In the genomic region with DNA sequence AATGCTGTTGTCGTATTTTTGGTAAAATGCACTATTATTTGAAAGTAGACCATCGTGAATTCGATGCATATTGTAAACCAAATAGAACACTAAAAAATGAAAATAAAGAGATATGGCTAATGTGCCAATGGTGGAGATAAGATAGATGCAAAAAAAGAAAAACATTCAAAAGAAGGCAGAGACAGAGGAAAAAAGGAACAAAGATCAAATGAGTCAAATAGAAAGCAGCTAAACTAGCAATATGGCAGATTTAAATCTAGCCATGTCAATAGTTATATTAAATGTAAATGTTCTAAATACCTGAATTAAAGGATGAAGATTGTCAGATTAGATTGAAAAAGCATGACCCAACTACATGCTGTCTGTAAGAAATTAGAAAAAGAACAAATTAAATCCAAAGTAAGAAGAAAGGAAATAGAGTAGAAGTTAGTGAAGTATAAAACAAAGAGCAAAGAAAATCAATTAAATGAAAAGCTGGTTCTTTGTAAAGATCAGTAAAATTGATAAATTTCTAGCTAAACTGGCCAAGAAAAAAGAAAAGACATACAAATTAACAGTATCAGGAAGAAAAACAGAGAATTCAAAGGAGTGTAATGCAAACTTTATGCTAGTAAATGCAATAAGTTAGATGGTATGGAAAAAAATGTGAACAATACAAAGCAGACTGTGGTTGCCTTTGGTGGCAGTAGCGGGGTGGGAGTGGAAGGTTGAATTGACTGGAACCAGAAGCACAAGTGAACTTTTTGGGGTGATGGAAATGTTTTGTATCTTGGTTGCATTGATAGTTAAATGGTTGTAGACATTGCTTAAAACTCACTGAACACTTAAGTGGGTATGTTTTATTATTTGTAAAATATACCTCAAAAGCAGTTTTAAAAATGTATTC, we compare ENCODE assay signal across 25 cellular contexts. TPM values are rescaled to one million over a fixed set of nuclear protein-coding genes. Genes with fewer than 3 reads are reported as not detected.
DNase-seq lines count a peak whose midpoint lies in the region; ATAC-seq and TF ChIP-seq lines count a peak whose summit lies in the region.
"Had no signal": no experiment of that assay in that cellular context is flagged by ENCODE, and none has a peak within 500 bp of the region (broad histone marks: within the 10 kb centered on the region; RNA-seq: fewer than 3 reads in every experiment).

No MANE protein-coding gene starts in this region.

- H3K9me3 Mint-ChIP-seq in activated B cell treated with CpG ODN at 0.5 μM for 24 hours (no peaks in the 10 kb centered on the region), WTC11 (no peaks in the 10 kb centered on the region)
- no peaks in the 10 kb centered on the region for H3K9me3 Mint-ChIP-seq in stimulated activated naive CD8-positive, alpha-beta T cell treated with anti-CD3 and anti-CD28 coated beads, Interleukin-15, amount 100 ng/mL, for 72 hours
- H3K9me3 Mint-ChIP-seq: activated T-cell treated with anti-CD3 and anti-CD28 coated beads, Interleukin-2, amount 50 U/mL, for 4 hours; CD14-positive monocyte; endodermal cell; memory B cell had no signal

- no peak overlapping the region for H3K4me3 Mint-ChIP-seq in activated B cell treated with CpG ODN at 0.5 μM for 24 hours
- no peak overlapping the region for H3K4me3 Mint-ChIP-seq in stimulated activated naive CD8-positive, alpha-beta T cell treated with anti-CD3 and anti-CD28 coated beads, Interleukin-15, amount 100 ng/mL, for 72 hours
- no peak overlapping the region for H3K4me3 Mint-ChIP-seq in WTC11
- H3K4me3 Mint-ChIP-seq: activated T-cell treated with anti-CD3 and anti-CD28 coated beads, Interleukin-2, amount 50 U/mL, for 4 hours; CD14-positive monocyte; endodermal cell; memory B cell; nephron progenitor cell had no signal

- H3K27me3 Mint-ChIP-seq in activated B cell treated with CpG ODN at 0.5 μM for 24 hours (no peaks in the 10 kb centered on the region), WTC11 (ENCODE audit: low read depth) (no peaks in the 10 kb centered on the region)
- no peaks in the 10 kb centered on the region for H3K27me3 Mint-ChIP-seq in stimulated activated naive CD8-positive, alpha-beta T cell treated with anti-CD3 and anti-CD28 coated beads, Interleukin-15, amount 100 ng/mL, for 72 hours
- H3K27me3 Mint-ChIP-seq: memory B cell had no signal

- H3K27ac Mint-ChIP-seq in activated B cell treated with CpG ODN at 0.5 μM for 24 hours (no peak overlapping the region), WTC11 (no peak overlapping the region)
- H3K27ac Mint-ChIP-seq in stimulated activated naive CD8-positive, alpha-beta T cell treated with anti-CD3 and anti-CD28 coated beads, Interleukin-15, amount 100 ng/mL, for 72 hours = no peak overlapping the region
- H3K27ac Mint-ChIP-seq: CD14-positive monocyte, endodermal cell, nephron progenitor cell had no signal

- POLR2A ChIA-PET in activated B cell treated with CpG ODN at 0.5 μM for 24 hours (lab: Charles Lee) = interaction anchor here (1.7 to 61.9 kb wide), 3 partner anchors 13 to 41 kb away, joined by 6 to 1679 read pairs (median 7); a partner anchor contains a TSS
- POLR2A ChIA-PET in WTC11 (lab: Charles Lee) = no interaction called here

- CTCF ChIA-PET in activated B cell treated with CpG ODN at 0.5 μM for 24 hours (lab: Charles Lee) = interaction anchor here (1.0 to 1.4 kb wide), 2 partner anchors 9 to 14 kb away, joined by 3 to 4 read pairs; no protein-coding TSS in a partner anchor
- CTCF ChIA-PET in WTC11 (lab: Charles Lee) = interaction anchor here (1.3 kb wide), 1 partner anchor 21 kb away, joined by 3 read pairs; no protein-coding TSS in a partner anchor

- TF ChIP-seq CTCF in activated B cell treated with CpG ODN at 0.5 μM for 24 hours (IDR thresholded peaks at IDR 0.05) = no peak
- TF ChIP-seq CTCF in WTC11 (IDR thresholded peaks at IDR 0.05) = no peak

- H3K36me3 Mint-ChIP-seq in activated B cell treated with CpG ODN at 0.5 μM for 24 hours (ENCODE audit: low read depth) = peaks cover 57% of the 10 kb centered on the region
- H3K36me3 Mint-ChIP-seq in WTC11 = no peaks in the 10 kb centered on the region

- intact Hi-C loops in activated B cell treated with CpG ODN at 0.5 μM for 24 hours (cut with micrococcal nuclease) = no loop called here

- ATAC-seq in activated B cell treated with CpG ODN at 0.5 μM for 24 hours (ENCODE audit: low read depth) (peak; percentile 29), GM19035 (IDR thresholded peaks at IDR 0.05; ENCODE audit: unreplicated experiment) (no peak), WTC11 (no peak)
- peak; percentile 42 for ATAC-seq in stimulated activated naive CD8-positive, alpha-beta T cell treated with anti-CD3 and anti-CD28 coated beads, Interleukin-15, amount 100 ng/mL, for 72 hours
- ATAC-seq: activated T-cell treated with anti-CD3 and anti-CD28 coated beads, Interleukin-2, amount 50 U/mL, for 4 hours; left lung had no signal

- peak; percentile 23 for DNase-seq in SIG-M5 treated with dmso at 0.1 percent for 504 hours (lab: John Stamatoyannopoulos, UW; ENCODE audit: unreplicated experiment)
- no peak for DNase-seq in SIG-M5 (lab: John Stamatoyannopoulos, UW)
- DNase-seq in stimulated activated CD4-positive, alpha-beta T cell treated with anti-CD3 and anti-CD28 coated beads, Interleukin-15, amount 100 ng/mL, for 24 hours = peak; percentile 38
- no peak for DNase-seq in stimulated activated CD4-positive, alpha-beta T cell treated with anti-CD3 and anti-CD28 coated beads, Interleukin-2, amount 100 ng/mL, for 24 hours
- DNase-seq in activated B cell treated with CpG ODN at 0.5 μM for 24 hours = no peak
- no peak for DNase-seq in stimulated activated naive CD8-positive, alpha-beta T cell treated with anti-CD3 and anti-CD28 coated beads, Interleukin-15, amount 100 ng/mL, for 72 hours
- DNase-seq in WTC11 (ENCODE audit: low spot score) = no peak
- DNase-seq: 8988T; activated CD8-positive, alpha-beta memory T cell treated with anti-CD3 and anti-CD28 coated beads for 24 hours; activated T-cell treated with anti-CD3 and anti-CD28 coated beads, Interleukin-2, amount 50 U/mL, for 4 hours; amniotic stem cell; brain microvascular endothelial cell; cerebellar nuclear complex; dermis blood vessel endothelial cell; endodermal cell; glutamatergic neuron; left lung; MG63; NCI-H1436 treated with DMSO at 0.1 percent for 48 hours; NCI-H748 treated with DMSO at 0.1 percent for 48 hours; nephron progenitor cell; T1000 had no signal

- H3K4me1 Mint-ChIP-seq in activated B cell treated with CpG ODN at 0.5 μM for 24 hours = peaks cover 36% of the 10 kb centered on the region
- peaks cover 8% of the 10 kb centered on the region for H3K4me1 Mint-ChIP-seq in stimulated activated naive CD8-positive, alpha-beta T cell treated with anti-CD3 and anti-CD28 coated beads, Interleukin-15, amount 100 ng/mL, for 72 hours
- H3K4me1 Mint-ChIP-seq in WTC11 = 0 out of 2 replicates have a peak, but pooled peaks cover 5% of the 10 kb centered on the region
- H3K4me1 Mint-ChIP-seq: endodermal cell had no signal

TF ChIP-seq in WTC11, 78 proteins besides CTCF, POLR2A, EP300 and RAD21:
- TF ChIP-seq, protein P1, sequence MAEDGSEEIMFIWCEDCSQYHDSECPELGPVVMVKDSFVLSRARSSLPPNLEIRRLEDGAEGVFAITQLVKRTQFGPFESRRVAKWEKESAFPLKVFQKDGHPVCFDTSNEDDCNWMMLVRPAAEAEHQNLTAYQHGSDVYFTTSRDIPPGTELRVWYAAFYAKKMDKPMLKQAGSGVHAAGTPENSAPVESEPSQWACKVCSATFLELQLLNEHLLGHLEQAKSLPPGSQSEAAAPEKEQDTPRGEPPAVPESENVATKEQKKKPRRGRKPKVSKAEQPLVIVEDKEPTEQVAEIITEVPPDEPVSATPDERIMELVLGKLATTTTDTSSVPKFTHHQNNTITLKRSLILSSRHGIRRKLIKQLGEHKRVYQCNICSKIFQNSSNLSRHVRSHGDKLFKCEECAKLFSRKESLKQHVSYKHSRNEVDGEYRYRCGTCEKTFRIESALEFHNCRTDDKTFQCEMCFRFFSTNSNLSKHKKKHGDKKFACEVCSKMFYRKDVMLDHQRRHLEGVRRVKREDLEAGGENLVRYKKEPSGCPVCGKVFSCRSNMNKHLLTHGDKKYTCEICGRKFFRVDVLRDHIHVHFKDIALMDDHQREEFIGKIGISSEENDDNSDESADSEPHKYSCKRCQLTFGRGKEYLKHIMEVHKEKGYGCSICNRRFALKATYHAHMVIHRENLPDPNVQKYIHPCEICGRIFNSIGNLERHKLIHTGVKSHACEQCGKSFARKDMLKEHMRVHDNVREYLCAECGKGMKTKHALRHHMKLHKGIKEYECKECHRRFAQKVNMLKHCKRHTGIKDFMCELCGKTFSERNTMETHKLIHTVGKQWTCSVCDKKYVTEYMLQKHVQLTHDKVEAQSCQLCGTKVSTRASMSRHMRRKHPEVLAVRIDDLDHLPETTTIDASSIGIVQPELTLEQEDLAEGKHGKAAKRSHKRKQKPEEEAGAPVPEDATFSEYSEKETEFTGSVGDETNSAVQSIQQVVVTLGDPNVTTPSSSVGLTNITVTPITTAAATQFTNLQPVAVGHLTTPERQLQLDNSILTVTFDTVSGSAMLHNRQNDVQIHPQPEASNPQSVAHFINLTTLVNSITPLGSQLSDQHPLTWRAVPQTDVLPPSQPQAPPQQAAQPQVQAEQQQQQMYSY (CRISPR knock-in tag; IDR thresholded peaks at IDR 0.05) = no peak
- no peak for TF ChIP-seq ZNF416 (CRISPR knock-in tag; IDR thresholded peaks at IDR 0.05)
- TF ChIP-seq, protein P2, sequence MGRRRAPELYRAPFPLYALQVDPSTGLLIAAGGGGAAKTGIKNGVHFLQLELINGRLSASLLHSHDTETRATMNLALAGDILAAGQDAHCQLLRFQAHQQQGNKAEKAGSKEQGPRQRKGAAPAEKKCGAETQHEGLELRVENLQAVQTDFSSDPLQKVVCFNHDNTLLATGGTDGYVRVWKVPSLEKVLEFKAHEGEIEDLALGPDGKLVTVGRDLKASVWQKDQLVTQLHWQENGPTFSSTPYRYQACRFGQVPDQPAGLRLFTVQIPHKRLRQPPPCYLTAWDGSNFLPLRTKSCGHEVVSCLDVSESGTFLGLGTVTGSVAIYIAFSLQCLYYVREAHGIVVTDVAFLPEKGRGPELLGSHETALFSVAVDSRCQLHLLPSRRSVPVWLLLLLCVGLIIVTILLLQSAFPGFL (CRISPR knock-in tag; IDR thresholded peaks at IDR 0.05; ENCODE audit: borderline replicate concordance) = no peak
- no peak for TF ChIP-seq MXD4 (CRISPR knock-in tag; IDR thresholded peaks at IDR 0.05; ENCODE audit: borderline replicate concordance)
- TF ChIP-seq ZNF263 (CRISPR knock-in tag; IDR thresholded peaks at IDR 0.05; ENCODE audit: low read depth) = no peak
- TF ChIP-seq NFYB (CRISPR knock-in tag; conservative IDR thresholded peaks at IDR 0.05; ENCODE audit: low read depth) = no peak
- no peak for TF ChIP-seq ETV6 (CRISPR knock-in tag; IDR thresholded peaks at IDR 0.05)

RNA-seq across cellular contexts. Expression of a gene that starts 44.8 kb away (rescaled TPM):
- total RNA-seq in activated B cell treated with CpG ODN at 0.5 μM for 24 hours (212 and 227 TPM in 2 replicates), WTC11 (2021) (23.4 to 29.4 TPM (median 25.3 TPM) in 3 replicates)

Comparison
In these comparisons a context has a peak if more than half of its experiments do, and no peak if none do; other contexts are left out.
1. DNase-seq: peak in SIG-M5 treated with dmso at 0.1 percent for 504 hours (single experiment) and stimulated activated CD4-positive, alpha-beta T cell treated with anti-CD3 and anti-CD28 coated beads, Interleukin-15, amount 100 ng/mL, for 24 hours (single experiment); none in SIG-M5 (single experiment), stimulated activated CD4-positive, alpha-beta T cell treated with anti-CD3 and anti-CD28 coated beads, Interleukin-2, amount 100 ng/mL, for 24 hours (0 of 2), activated B cell treated with CpG ODN at 0.5 μM for 24 hours (single experiment), stimulated activated naive CD8-positive, alpha-beta T cell treated with anti-CD3 and anti-CD28 coated beads, Interleukin-15, amount 100 ng/mL, for 72 hours (0 of 2) and WTC11 (single experiment).
2. ATAC-seq: peak in activated B cell treated with CpG ODN at 0.5 μM for 24 hours (single experiment) and stimulated activated naive CD8-positive, alpha-beta T cell treated with anti-CD3 and anti-CD28 coated beads, Interleukin-15, amount 100 ng/mL, for 72 hours (single experiment); none in GM19035 (single experiment) and WTC11 (single experiment).